In the genomic region with DNA sequence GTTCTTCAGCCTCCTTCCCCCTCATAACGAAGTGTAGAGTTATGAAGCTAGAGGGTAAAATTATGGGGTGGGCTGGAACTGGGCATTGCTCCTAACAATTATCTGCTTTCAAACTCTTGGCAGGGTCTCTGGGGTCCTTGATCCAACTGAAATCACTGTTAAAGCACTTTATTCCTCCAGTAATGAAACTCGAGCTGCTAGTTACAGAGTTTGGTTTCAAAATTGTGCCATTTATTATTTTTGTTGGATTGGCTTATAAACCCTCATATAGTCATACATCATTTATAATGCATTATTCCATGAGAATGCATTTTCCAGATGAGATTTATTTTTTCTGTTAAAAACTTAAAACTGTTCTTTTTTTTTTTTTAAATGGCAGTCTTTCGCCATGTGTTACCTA, we compare ENCODE assay signal across 13 cellular contexts.
A peak's percentile ranks its signal among the peaks of the same experiment; 100 is the strongest.
DNase-seq lines count a peak whose midpoint lies in the region; FAIRE-seq and TF ChIP-seq lines count a peak whose summit lies in the region.
"Had no signal": no experiment of that assay in that cellular context is flagged by ENCODE, and none has a peak within 500 bp of the region (broad histone marks: within the 10 kb centered on the region; RNA-seq: fewer than 3 reads in every experiment).

No MANE protein-coding gene starts in this region.

- H3K27ac ChIP-seq in SJSA1: peak overlapping the region; percentile 98
- peak overlapping the region in 11 of 21 experiments; percentile 20 to 93 (median 77) for H3K27ac ChIP-seq in skin epidermis
- H3K27ac ChIP-seq: 22Rv1 had no signal

- no peak for TF ChIP-seq CTCF in fibroblast of the aortic adventitia (IDR thresholded peaks at IDR 0.05; ENCODE audit: insufficient read depth, low read length)

- peaks cover 59% of the 10 kb centered on the region for H3K4me1 ChIP-seq in SJSA1 (replicated peaks)

- no peak for FAIRE-seq in RCC 7860 (lab: Jason Lieb, UNC)
- FAIRE-seq: frontal cortex had no signal

- no peaks in the 10 kb centered on the region for H3K36me3 ChIP-seq in SJSA1

- DNase-seq in NCI-H1436 (lab: John Stamatoyannopoulos, UW) (peak; percentile 5), NCI-H1436 treated with DMSO at 0.1 percent for 48 hours (lab: John Stamatoyannopoulos, UW) (no peak), SJSA1 (ENCODE audit: low read depth in 1 of 2, low spot score in 2 of 2) (no peak), fibroblast of the aortic adventitia (ENCODE audit: low read depth) (peak; percentile 50), RCC 7860 (ENCODE audit: low spot score) (no peak), Ammon's horn (ENCODE audit: low spot score) (no peak), SK-N-DZ (ENCODE audit: low spot score) (no peak)
- DNase-seq: GOT3, NCI-H1092 treated with DMSO at 0.1 percent for 48 hours had no signal

- no peaks in the 10 kb centered on the region for H3K27me3 ChIP-seq in SJSA1 (replicated peaks)

- H3K9me3 ChIP-seq in SJSA1 (replicated peaks): no peaks in the 10 kb centered on the region

- no peak overlapping the region for H3K4me3 ChIP-seq in SJSA1
- H3K4me3 ChIP-seq in fibroblast of the aortic adventitia (ENCODE audit: low read depth, low read length): no peak overlapping the region
- no peak overlapping the region for H3K4me3 ChIP-seq in skin epidermis
- H3K4me3 ChIP-seq: lung had no signal

Comparison
In these comparisons a context has a peak if more than half of its experiments do, and no peak if none do; other contexts are left out.
1. DNase-seq: peak in NCI-H1436 (single experiment) and fibroblast of the aortic adventitia (single experiment); none in NCI-H1436 treated with DMSO at 0.1 percent for 48 hours (single experiment), SJSA1 (0 of 2), RCC 7860 (single experiment), Ammon's horn (single experiment) and SK-N-DZ (single experiment).